Comparison of ENCODE assay signal across 9 cellular contexts in the genomic region with DNA sequence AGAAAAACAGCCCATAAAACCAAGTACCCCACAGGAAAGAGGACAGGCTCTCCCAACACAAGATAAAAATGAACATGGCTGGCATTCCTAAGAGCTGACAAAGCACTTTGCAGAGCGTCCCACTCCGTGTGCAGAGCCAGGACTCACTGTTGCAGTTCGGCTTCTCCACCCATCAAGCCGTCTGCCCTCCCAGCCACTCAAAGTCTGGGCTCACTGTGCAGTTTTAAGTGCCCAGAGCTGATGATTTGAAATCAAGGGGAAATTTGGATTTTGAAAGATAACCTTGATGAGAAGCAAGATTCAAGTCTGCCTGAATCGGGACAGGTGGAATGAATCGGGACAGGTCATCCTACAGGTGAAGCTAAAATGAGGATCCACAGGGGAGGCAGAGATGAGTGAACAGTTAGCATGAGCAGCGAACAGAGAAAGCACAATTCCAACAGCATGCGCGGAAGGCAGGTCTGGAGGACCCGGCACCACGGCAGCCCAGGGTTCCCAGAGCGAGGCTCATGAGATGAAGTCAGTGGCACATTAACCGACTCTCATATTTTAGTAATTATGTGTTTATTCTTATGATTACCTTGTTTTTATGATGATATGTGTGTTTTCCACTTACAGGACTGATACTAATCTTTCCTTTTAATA. TPM values are rescaled to one million over a fixed set of nuclear protein-coding genes. Genes with fewer than 3 reads are reported as not detected.
DNase-seq lines count a peak whose midpoint lies in the region; ATAC-seq and TF ChIP-seq lines count a peak whose summit lies in the region.
"Had no signal": no experiment of that assay in that cellular context is flagged by ENCODE, and none has a peak within 500 bp of the region (broad histone marks: within the 10 kb centered on the region; RNA-seq: fewer than 3 reads in every experiment).

No MANE protein-coding gene starts in this region.

- ATAC-seq in GM21390 (IDR thresholded peaks at IDR 0.05; ENCODE audit: unreplicated experiment) = no peak

- H2AFZ ChIP-seq in mammary epithelial cell (ENCODE audit: low read depth, low read length) = no peak overlapping the region

- no peak overlapping the region for H3K4me3 ChIP-seq in mammary epithelial cell (replicated peaks in 1 of 3; ENCODE audit: insufficient read depth in 1 of 3, low read depth in 2 of 3, low read length in 3 of 3)

- 80% methylated on average over 12 of the region's 13 CpGs for WGBS in mammary epithelial cell (ENCODE audit: low coverage, missing lambda C conversion rate)

- no peaks in the 10 kb centered on the region for H3K36me3 ChIP-seq in mammary epithelial cell (ENCODE audit: insufficient read depth, low read length)

- in situ Hi-C loops in mammary epithelial cell (cut with MboI; ENCODE audit: low sequenced_read_pairs in 2 of 2) = loop anchor here in 1 of 2 donors (5.0 to 25.0 kb wide), 2 partner anchors 107 to 372 kb away; no protein-coding TSS in a partner anchor

- CTCF ChIA-PET in mammary epithelial cell (lab: Charles Lee; ENCODE audit: low non-redundant PET) = interaction anchor here (0.7 kb wide), 1 partner anchor 29 kb away, joined by 3 read pairs; no protein-coding TSS in a partner anchor

- H3K9ac ChIP-seq in mammary epithelial cell (ENCODE audit: insufficient read depth, low read length) = no peak overlapping the region

- no peak overlapping the region for H3K27ac ChIP-seq in mammary epithelial cell (ENCODE audit: insufficient read depth, low read depth, low read length)

- DNase-seq in AG09319 (ENCODE audit: extremely low read depth, low read depth) (peak; percentile 22), HPDE6-E6E7 (ENCODE audit: extremely low spot score) (peak; percentile 54), mammary epithelial cell (peak; percentile 39), myocyte (ENCODE audit: low read depth) (peak; percentile 71), DMS153 treated with DMSO at 0.1 percent for 48 hours (lab: John Stamatoyannopoulos, UW; ENCODE audit: unreplicated experiment) (no peak), SKM-1 treated with dmso at 0.1 percent for 144 hours (lab: John Stamatoyannopoulos, UW; ENCODE audit: unreplicated experiment) (no peak)
- no peak for DNase-seq in stimulated activated naive CD4-positive, alpha-beta T cell treated with Interleukin-2 at 50 U/mL for 16 hours (lab: John Stamatoyannopoulos, UW)
- DNase-seq: NCI-H1694 had no signal

- H3K9me3 ChIP-seq in mammary epithelial cell (replicated peaks; ENCODE audit: insufficient read depth, low read length) = no peaks in the 10 kb centered on the region

- dilution Hi-C loops in mammary epithelial cell (cut with HindIII; ENCODE audit: low sequenced_read_pairs) = loop anchor here (25.0 kb wide), 1 partner anchor 122 kb away; no protein-coding TSS in a partner anchor

- intact Hi-C loops in mammary epithelial cell (cut with micrococcal nuclease) = no loop called here

- BruUV-seq in mammary epithelial cell (replicated peaks; lab: Mats Ljungman, UMichigan) = no TSS peak

- H3K27me3 ChIP-seq in mammary epithelial cell (ENCODE audit: insufficient read depth, low read length) = no peaks in the 10 kb centered on the region

- H3K4me2 ChIP-seq in mammary epithelial cell (ENCODE audit: insufficient read depth, low read depth, low read length) = no peak overlapping the region

- no peaks in the 10 kb centered on the region for H4K20me1 ChIP-seq in mammary epithelial cell (ENCODE audit: insufficient read depth, low read length)

- peaks cover 29% of the 10 kb centered on the region for H3K4me1 ChIP-seq in mammary epithelial cell (ENCODE audit: insufficient read depth, low read length)

- TF ChIP-seq CTCF in AG09319 (IDR thresholded peaks at IDR 0.05; ENCODE audit: low read depth, low read length) (no peak), mammary epithelial cell (conservative IDR thresholded peaks at IDR 0.05 in 1 of 2, IDR thresholded peaks at IDR 0.05 in 1 of 2; ENCODE audit: extremely low read depth in 1 of 2, insufficient read depth in 1 of 2, low read depth in 1 of 2, low read length in 2 of 2) (no peak)

- no peaks in the 10 kb centered on the region for H3K79me2 ChIP-seq in mammary epithelial cell (ENCODE audit: insufficient read depth, low read length)

RNA-seq across cellular contexts. Expression of a gene that starts 39.8 kb away (rescaled TPM):
- total RNA-seq in mammary epithelial cell (under 1 TPM in 1 of 2 donors, not detected in 1; 0.83 TPM), myocyte (0.62 and 1.4 TPM in 2 replicates)
- 0.06 TPM for polyA plus RNA-seq in mammary epithelial cell
- polyA minus RNA-seq in mammary epithelial cell = not detected
- 3.5 TPM for polyA plus RNA-seq in myocyte (2012)

Comparison
In these comparisons a context has a peak if more than half of its experiments do, and no peak if none do; other contexts are left out.
1. DNase-seq: peak in AG09319 (single experiment), HPDE6-E6E7 (single experiment), mammary epithelial cell (single experiment) and myocyte (single experiment); none in DMS153 treated with DMSO at 0.1 percent for 48 hours (single experiment), stimulated activated naive CD4-positive, alpha-beta T cell treated with Interleukin-2 at 50 U/mL for 16 hours (single experiment) and SKM-1 treated with dmso at 0.1 percent for 144 hours (single experiment).